In the genomic region with DNA sequence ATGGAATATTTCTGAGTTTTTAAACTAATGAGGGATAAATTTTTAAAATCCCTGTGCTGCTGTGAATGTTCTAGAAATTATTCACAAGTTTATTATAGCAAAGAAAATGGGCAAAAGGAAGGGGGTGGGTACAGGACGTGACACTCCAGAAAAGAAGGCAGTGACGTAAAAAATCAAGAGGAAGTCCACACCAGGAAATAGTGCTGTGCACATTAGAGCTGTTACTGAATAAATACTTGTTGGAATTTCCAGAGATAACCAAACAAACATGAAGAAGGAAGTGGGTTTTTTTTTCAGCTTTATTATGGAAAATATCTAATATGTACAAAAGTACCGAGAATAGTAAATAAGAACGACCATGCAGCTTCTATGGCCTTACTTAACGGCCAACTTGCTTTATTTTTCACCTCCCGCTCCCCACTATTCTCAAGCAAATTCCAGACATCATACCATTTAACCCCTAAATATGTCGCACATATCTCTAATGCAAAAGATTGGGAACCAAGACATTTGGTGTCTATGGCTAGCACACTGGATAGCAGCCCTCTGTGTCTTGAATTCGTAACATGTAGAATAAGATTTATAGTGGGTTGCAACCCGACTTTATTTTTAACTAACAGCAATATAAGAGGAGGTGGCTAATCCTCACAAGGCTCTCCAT, we compare ENCODE assay signal across 8 cellular contexts. TPM values are rescaled to one million over a fixed set of nuclear protein-coding genes. Genes with fewer than 3 reads are reported as not detected.
A peak's percentile ranks its signal among the peaks of the same experiment; 100 is the strongest.
DNase-seq lines count a peak whose midpoint lies in the region; ATAC-seq and TF ChIP-seq lines count a peak whose summit lies in the region.

No MANE protein-coding gene starts in this region.

- H3K4me1 Mint-ChIP-seq in activated naive CD4-positive, alpha-beta T cell treated with anti-CD3 and anti-CD28 coated beads, Interleukin-2, amount 10 ng/mL, durations not matched to agents 7 days and 5 days: peaks cover 48% of the 10 kb centered on the region
- H3K4me1 Mint-ChIP-seq in brain: peaks cover 49% of the 10 kb centered on the region

- H3K4me2 ChIP-seq in smooth muscle cell: peak overlapping the region; percentile 93

- TF ChIP-seq CTCF in brain (conservative IDR thresholded peaks at IDR 0.05) (no peak), smooth muscle cell (IDR thresholded peaks at IDR 0.05; ENCODE audit: borderline replicate concordance, insufficient read depth, poor library complexity, severe bottlenecking) (no peak)

- H3K27me3 ChIP-seq in smooth muscle cell (ENCODE audit: low read depth): no peaks in the 10 kb centered on the region

- CTCF ChIA-PET in activated naive CD4-positive, alpha-beta T cell treated with anti-CD3 and anti-CD28 coated beads, Interleukin-2, amount 10 ng/mL, durations not matched to agents 7 days and 5 days (lab: Charles Lee): interaction anchor here (0.7 to 3.5 kb wide), 5 partner anchors 14 to 36 kb away, joined by 3 to 18 read pairs (median 3); no protein-coding TSS in a partner anchor

- H3K9me3 Mint-ChIP-seq in activated naive CD4-positive, alpha-beta T cell treated with anti-CD3 and anti-CD28 coated beads, Interleukin-2, amount 10 ng/mL, durations not matched to agents 7 days and 5 days: no peaks in the 10 kb centered on the region
- no peaks in the 10 kb centered on the region for H3K9me3 Mint-ChIP-seq in brain

- no peaks in the 10 kb centered on the region for H3K27me3 Mint-ChIP-seq in activated naive CD4-positive, alpha-beta T cell treated with anti-CD3 and anti-CD28 coated beads, Interleukin-2, amount 10 ng/mL, durations not matched to agents 7 days and 5 days
- peaks cover 10% of the 10 kb centered on the region for H3K27me3 Mint-ChIP-seq in brain

- peak overlapping the region; percentile 62 for H2AFZ ChIP-seq in smooth muscle cell (ENCODE audit: low read depth)

- H4K20me1 ChIP-seq in smooth muscle cell (ENCODE audit: low read depth): peaks cover 37% of the 10 kb centered on the region

- H3K9me3 ChIP-seq in smooth muscle cell (replicated peaks; ENCODE audit: low read depth): no peaks in the 10 kb centered on the region

- H3K4me3 Mint-ChIP-seq in activated naive CD4-positive, alpha-beta T cell treated with anti-CD3 and anti-CD28 coated beads, Interleukin-2, amount 10 ng/mL, durations not matched to agents 7 days and 5 days: peak overlapping the region; percentile 85
- H3K4me3 Mint-ChIP-seq in brain: peak overlapping the region; percentile 86 to 97 (median 87)

- H3F3A ChIP-seq in smooth muscle cell (ENCODE audit: low read depth): peaks cover 4% of the 10 kb centered on the region

- H3K27ac Mint-ChIP-seq in activated naive CD4-positive, alpha-beta T cell treated with anti-CD3 and anti-CD28 coated beads, Interleukin-2, amount 10 ng/mL, durations not matched to agents 7 days and 5 days: peak overlapping the region; percentile 94
- H3K27ac Mint-ChIP-seq in brain: peak overlapping the region; percentile 85 to 99 (median 93)

- H3K79me2 ChIP-seq in smooth muscle cell (ENCODE audit: low read depth): peaks cover 42% of the 10 kb centered on the region

- peak overlapping the region; percentile 88 for H3K9ac ChIP-seq in smooth muscle cell (ENCODE audit: low read depth)

- ATAC-seq in HG03060 (IDR thresholded peaks at IDR 0.05; ENCODE audit: low read depth, unreplicated experiment): peak; percentile 5

- peak overlapping the region; percentile 90 for H3K27ac ChIP-seq in smooth muscle cell (ENCODE audit: low read depth)

- peaks cover 34% of the 10 kb centered on the region for H3K4me1 ChIP-seq in smooth muscle cell (ENCODE audit: low read depth)

- peak; percentile 35 for DNase-seq in activated naive CD4-positive, alpha-beta T cell treated with anti-CD3 and anti-CD28 coated beads, Interleukin-2, amount 10 ng/mL, durations not matched to agents 7 days and 5 days
- no peak for DNase-seq in activated naive CD4-positive, alpha-beta T cell (lab: John Stamatoyannopoulos, UW)
- DNase-seq in NOMO-1 treated with DMSO at 0.1 percent for 48 hours (lab: John Stamatoyannopoulos, UW; ENCODE audit: unreplicated experiment): peak; percentile 68
- DNase-seq in iris pigment epithelial cell (ENCODE audit: low read depth): peak; percentile 87
- no peak for DNase-seq in smooth muscle cell (lab: John Stamatoyannopoulos, UW; ENCODE audit: unreplicated experiment)
- no peak for DNase-seq in NCI-H2171 (lab: John Stamatoyannopoulos, UW)

- H3K4me3 ChIP-seq in smooth muscle cell: peak overlapping the region; percentile 61

- H3K36me3 ChIP-seq in smooth muscle cell (ENCODE audit: low read depth): no peaks in the 10 kb centered on the region

- peaks cover 35% of the 10 kb centered on the region for H3K36me3 Mint-ChIP-seq in activated naive CD4-positive, alpha-beta T cell treated with anti-CD3 and anti-CD28 coated beads, Interleukin-2, amount 10 ng/mL, durations not matched to agents 7 days and 5 days
- peaks cover 6% of the 10 kb centered on the region for H3K36me3 Mint-ChIP-seq in brain

- WGBS in smooth muscle cell (ENCODE audit: low lambda C conversion rate): 14% methylated on average over 9 of the region's 9 CpGs

RNA-seq across cellular contexts. Expression of gene NDUFV2, which starts 0.6 kb away (rescaled TPM):
- polyA plus RNA-seq in brain (ENCODE audit: insufficient read depth, low read depth, low replicate concordance) (119 TPM), smooth muscle cell (153 and 200 TPM in 2 replicates)
- 117 and 131 TPM in 2 replicates for total RNA-seq in smooth muscle cell

RNA-seq across cellular contexts. Expression of gene ANKRD12, which starts 34.7 kb away (rescaled TPM):
- 1.3 TPM for polyA plus RNA-seq in brain (ENCODE audit: insufficient read depth, low read depth, low replicate concordance)
- total RNA-seq in smooth muscle cell: 28.8 and 36.3 TPM in 2 replicates
- polyA plus RNA-seq in smooth muscle cell: 40.3 and 43.7 TPM in 2 replicates

Comparison
In these comparisons a context has a peak if more than half of its experiments do, and no peak if none do; other contexts are left out.
1. DNase-seq: peak in activated naive CD4-positive, alpha-beta T cell treated with anti-CD3 and anti-CD28 coated beads, Interleukin-2, amount 10 ng/mL, durations not matched to agents 7 days and 5 days (single experiment), NOMO-1 treated with DMSO at 0.1 percent for 48 hours (single experiment) and iris pigment epithelial cell (single experiment); none in activated naive CD4-positive, alpha-beta T cell (0 of 4), smooth muscle cell (single experiment) and NCI-H2171 (single experiment).
2. RNA of gene ANKRD12, which starts 34.7 kb away (polyA plus RNA-seq): 40.3 to 43.7 TPM in smooth muscle cell; 1.3 TPM in brain (single experiment); every median in the first group is over 10 times any median in the second.